14 cellular contexts compared by ENCODE assay signal in the genomic region with DNA sequence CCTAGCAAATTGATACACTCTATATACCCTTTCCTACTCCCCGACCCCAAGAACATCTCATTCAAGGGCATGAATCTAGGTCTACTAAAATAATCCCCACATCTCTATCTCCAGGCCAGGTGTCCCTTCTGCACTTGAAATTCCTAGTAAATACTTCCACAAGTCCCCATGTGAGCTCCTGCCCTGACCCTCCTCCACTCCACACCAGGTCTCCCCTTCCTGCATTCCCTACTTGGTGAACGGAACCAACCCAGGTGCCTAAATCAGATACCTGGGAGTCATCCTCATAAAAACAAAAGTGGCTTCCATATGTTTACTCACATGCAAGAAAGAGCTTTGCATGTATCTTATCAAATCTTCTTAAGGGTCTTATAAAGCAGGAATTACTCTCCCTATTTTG.
DNase-seq lines count a peak whose midpoint lies in the region; ATAC-seq, FAIRE-seq and TF ChIP-seq lines count a peak whose summit lies in the region.
"Had no signal": no experiment of that assay in that cellular context is flagged by ENCODE, and none has a peak within 500 bp of the region (broad histone marks: within the 10 kb centered on the region; RNA-seq: fewer than 3 reads in every experiment).

No MANE protein-coding gene starts in this region.

- FAIRE-seq in HepG2 (lab: Jason Lieb, UNC): no peak

- H3K27me3 Mint-ChIP-seq in activated B cell treated with CpG ODN at 0.5 μM for 24 hours (no peaks in the 10 kb centered on the region), glutamatergic neuron (ENCODE audit: unreplicated experiment) (peaks cover 2% of the 10 kb centered on the region)
- H3K27me3 Mint-ChIP-seq in stimulated activated naive B cell treated with anti-CD40 and anti-IgM and Interleukin-4, amounts not matched to agents 10 μg/mL and 1 μg/mL and 100 μg/mL, for 72 hours: no peaks in the 10 kb centered on the region

- H3K4me1 ChIP-seq in HepG2 (ENCODE audit: insufficient read depth, low read length) (peaks cover 56% of the 10 kb centered on the region), right lobe of liver (peaks cover 0 to 11% (median 3%) of the 10 kb centered on the region in 4 donors)

- TF ChIP-seq RAD21 in HepG2 (CRISPR knock-in tag; IDR thresholded peaks at IDR 0.05): no peak

- H3K4me2 ChIP-seq in HepG2 (ENCODE audit: low read depth, low read length): peak overlapping the region; percentile 67

- H3K27ac Mint-ChIP-seq in activated B cell treated with CpG ODN at 0.5 μM for 24 hours (peak overlapping the region; percentile 1), glutamatergic neuron (ENCODE audit: unreplicated experiment) (peak overlapping the region; percentile 11)
- H3K27ac Mint-ChIP-seq in stimulated activated naive B cell treated with anti-CD40 and anti-IgM and Interleukin-4, amounts not matched to agents 10 μg/mL and 1 μg/mL and 100 μg/mL, for 72 hours: peak overlapping the region; percentile 80

- no peak for DNase-seq in HepG2 (ENCODE audit: low spot score)
- no peak for DNase-seq in right lobe of liver
- DNase-seq in activated B cell treated with CpG ODN at 0.5 μM for 24 hours: no peak
- no peak for DNase-seq in glutamatergic neuron
- no peak for DNase-seq in stimulated activated naive B cell treated with anti-CD40 and anti-IgM and Interleukin-4, amounts not matched to agents 10 μg/mL and 1 μg/mL and 100 μg/mL, for 72 hours
- no peak for DNase-seq in left ventricle myocardium superior
- no peak for DNase-seq in NCI-H1694 treated with DMSO at 0.1 percent for 48 hours (lab: John Stamatoyannopoulos, UW)
- DNase-seq: effector CD4-positive, alpha-beta T cell; foreskin fibroblast; mucosa of descending colon; NCI-H748 treated with DMSO at 0.1 percent for 48 hours; stimulated activated CD4-positive, alpha-beta T cell treated with anti-CD3 and anti-CD28 coated beads, Interleukin-1b, Interleukin-23, amount 100 ng/mL, for 48 hours; upper lobe of left lung had no signal

- TF ChIP-seq CTCF in HepG2 (CRISPR knock-in tag; IDR thresholded peaks at IDR 0.05) (no peak), right lobe of liver (IDR thresholded peaks at IDR 0.05) (no peak), activated B cell treated with CpG ODN at 0.5 μM for 24 hours (IDR thresholded peaks at IDR 0.05) (no peak), glutamatergic neuron (IDR thresholded peaks at IDR 0.05; ENCODE audit: partially characterized antibody, unreplicated experiment) (no peak)

- H3K4me3 Mint-ChIP-seq in activated B cell treated with CpG ODN at 0.5 μM for 24 hours: no peak overlapping the region
- no peak overlapping the region for H3K4me3 Mint-ChIP-seq in glutamatergic neuron (ENCODE audit: unreplicated experiment)
- H3K4me3 Mint-ChIP-seq in stimulated activated naive B cell treated with anti-CD40 and anti-IgM and Interleukin-4, amounts not matched to agents 10 μg/mL and 1 μg/mL and 100 μg/mL, for 72 hours: no peak overlapping the region

- POLR2A ChIA-PET in HepG2 (lab: Yijun Ruan, JAX) (no interaction called here), activated B cell treated with CpG ODN at 0.5 μM for 24 hours (lab: Charles Lee) (interaction anchor here (1.6 kb wide), 1 partner anchor 10 kb away, joined by 12 read pairs; no protein-coding TSS in a partner anchor)

- ATAC-seq in HepG2 (peak; percentile 46; the same call in 2 of the 3 replicates), right lobe of liver (no peak), activated B cell treated with CpG ODN at 0.5 μM for 24 hours (ENCODE audit: low read depth) (no peak), left ventricle myocardium superior (no peak), GM18498 (IDR thresholded peaks at IDR 0.05; ENCODE audit: unreplicated experiment) (no peak)
- ATAC-seq in stimulated activated naive B cell treated with anti-CD40 and anti-IgM and Interleukin-4, amounts not matched to agents 10 μg/mL and 1 μg/mL and 100 μg/mL, for 72 hours (replicated peaks): no peak
- ATAC-seq: mucosa of descending colon had no signal

- no peak for TF ChIP-seq POLR2A in HepG2 (IDR thresholded peaks at IDR 0.05; ENCODE audit: insufficient read depth in 1 of 2, low read depth in 2 of 2, low read length in 2 of 2)
- no peak for TF ChIP-seq POLR2A in right lobe of liver (IDR thresholded peaks at IDR 0.05)

- H3K36me3 Mint-ChIP-seq in activated B cell treated with CpG ODN at 0.5 μM for 24 hours (ENCODE audit: low read depth) (peaks cover 44% of the 10 kb centered on the region), glutamatergic neuron (ENCODE audit: unreplicated experiment) (no peaks in the 10 kb centered on the region)
- H3K36me3 Mint-ChIP-seq in stimulated activated naive B cell treated with anti-CD40 and anti-IgM and Interleukin-4, amounts not matched to agents 10 μg/mL and 1 μg/mL and 100 μg/mL, for 72 hours: peaks cover 38 to 58% of the 10 kb centered on the region in 2 donors

- 83% methylated on average over 2 of the region's 2 CpGs for WGBS in HepG2 (ENCODE audit: low lambda C conversion rate)
- 94% methylated on average over 2 of the region's 2 CpGs for WGBS in right lobe of liver (ENCODE audit: insufficient coverage, low coverage, low lambda C conversion rate, missing lambda C conversion rate)

- H3K9me3 ChIP-seq in HepG2 (ENCODE audit: low read length) (no peaks in the 10 kb centered on the region), right lobe of liver (no peaks in the 10 kb centered on the region)
- H3K9me3 ChIP-seq: mucosa of descending colon, upper lobe of left lung had no signal

- H3K36me3 ChIP-seq in HepG2 (replicated peaks in 1 of 2; ENCODE audit: control insufficient read depth in 1 of 2, insufficient read depth in 2 of 2, low read length in 2 of 2): peaks cover 1 to 2% of the 10 kb centered on the region in 2 experiments; a peak in 3 of 5 replicates
- no peaks in the 10 kb centered on the region for H3K36me3 ChIP-seq in right lobe of liver
- H3K36me3 ChIP-seq: upper lobe of left lung had no signal

- BruUV-seq in HepG2 (replicated peaks; lab: Mats Ljungman, UMichigan): no TSS peak

- H4K20me1 ChIP-seq in HepG2 (ENCODE audit: insufficient read depth, low read length): no peaks in the 10 kb centered on the region

- intact Hi-C loops in HepG2 (cut with micrococcal nuclease; ENCODE audit: unreplicated experiment): no loop called here
- intact Hi-C loops in right lobe of liver (cut with DNase I): no loop called here
- intact Hi-C loops in activated B cell treated with CpG ODN at 0.5 μM for 24 hours (cut with micrococcal nuclease): loop anchor here (1.0 kb wide), 1 partner anchor 10 kb away; no protein-coding TSS in a partner anchor
- intact Hi-C loops in left ventricle myocardium superior (cut with micrococcal nuclease): no loop called here

- H3K79me2 ChIP-seq in HepG2 (ENCODE audit: insufficient read depth, low read length): peaks cover 77% of the 10 kb centered on the region

- no peak for TF ChIP-seq EP300 in HepG2 (IDR thresholded peaks at IDR 0.05; ENCODE audit: low read depth in 2 of 2, low read length in 2 of 2)
- TF ChIP-seq EP300 in HepG2 (CRISPR knock-in tag; IDR thresholded peaks at IDR 0.05; ENCODE audit: borderline replicate concordance): no peak

- H3K27ac ChIP-seq in HepG2 (ENCODE audit: extremely low read length, insufficient read depth, low read length) (peak overlapping the region; percentile 94), right lobe of liver (no peak overlapping the region)

- H3K27me3 ChIP-seq in HepG2 (ENCODE audit: control insufficient read depth in 1 of 2, insufficient read depth in 2 of 2, low read length in 2 of 2): no peaks in the 10 kb centered on the region
- H3K27me3 ChIP-seq in right lobe of liver: no peaks in the 10 kb centered on the region
- H3K27me3 ChIP-seq: upper lobe of left lung had no signal

- in situ Hi-C loops in HepG2 (cut with HindIII; ENCODE audit: extremely low pct_ligation_motif_present, low pct_unique_long_range_greater_than_20kb): no loop called here

- H3K4me3 ChIP-seq in HepG2 (replicated peaks in 1 of 3; ENCODE audit: insufficient read depth in 1 of 3, low read depth in 2 of 3, low read length in 3 of 3) (no peak overlapping the region; a peak in 1 of 6 replicates), right lobe of liver (no peak overlapping the region)
- H3K4me3 ChIP-seq: mucosa of descending colon, upper lobe of left lung had no signal

- H3K4me1 Mint-ChIP-seq in activated B cell treated with CpG ODN at 0.5 μM for 24 hours: peaks cover 51% of the 10 kb centered on the region
- peaks cover 6% of the 10 kb centered on the region for H3K4me1 Mint-ChIP-seq in glutamatergic neuron (ENCODE audit: low read depth, unreplicated experiment)
- peaks cover 26 to 47% of the 10 kb centered on the region in 2 donors for H3K4me1 Mint-ChIP-seq in stimulated activated naive B cell treated with anti-CD40 and anti-IgM and Interleukin-4, amounts not matched to agents 10 μg/mL and 1 μg/mL and 100 μg/mL, for 72 hours

- peak overlapping the region; percentile 44 for H3K9ac ChIP-seq in HepG2 (ENCODE audit: insufficient read depth, low read depth, low read length)

- H2AFZ ChIP-seq in HepG2 (ENCODE audit: low read length): no peak overlapping the region

- CTCF ChIA-PET in HepG2 (lab: Yijun Ruan, JAX; ENCODE audit: low intra/inter-chr PET ratio, low total read pairs) (no interaction called here), activated B cell treated with CpG ODN at 0.5 μM for 24 hours (lab: Charles Lee) (interaction anchor here (1.0 kb wide), 2 partner anchors 40 to 77 kb away, joined by 3 to 4 read pairs; a partner anchor contains a TSS)

- no peaks in the 10 kb centered on the region for H3K9me3 Mint-ChIP-seq in activated B cell treated with CpG ODN at 0.5 μM for 24 hours
- H3K9me3 Mint-ChIP-seq in glutamatergic neuron (ENCODE audit: unreplicated experiment): no peaks in the 10 kb centered on the region
- peaks cover 0 to 11% of the 10 kb centered on the region in 2 donors for H3K9me3 Mint-ChIP-seq in stimulated activated naive B cell treated with anti-CD40 and anti-IgM and Interleukin-4, amounts not matched to agents 10 μg/mL and 1 μg/mL and 100 μg/mL, for 72 hours

TF ChIP-seq in HepG2, 621 proteins besides CTCF, POLR2A, EP300 and RAD21:
- TF ChIP-seq THAP11 (CRISPR knock-in tag; IDR thresholded peaks at IDR 0.05) (peak; percentile 7; the same call in 1 of the 2 replicates), ZNF501 (CRISPR knock-in tag; IDR thresholded peaks at IDR 0.05) (0 out of 2 replicates have a peak, but pooled peaks have one; percentile 32), CBFB (CRISPR knock-in tag; IDR thresholded peaks at IDR 0.05) (no peak)
TF ChIP-seq in HepG2: peak in this region for 2.

Comparison
In these comparisons a context has a peak if more than half of its experiments do, and no peak if none do; other contexts are left out.
1. H3K27ac Mint-ChIP-seq: peak in every context shown above with its lines; median percentile 80 in stimulated activated naive B cell treated with anti-CD40 and anti-IgM and Interleukin-4, amounts not matched to agents 10 μg/mL and 1 μg/mL and 100 μg/mL, for 72 hours; 11 in glutamatergic neuron; 1 in activated B cell treated with CpG ODN at 0.5 μM for 24 hours.